30 cellular contexts compared by ENCODE assay signal in the genomic region with DNA sequence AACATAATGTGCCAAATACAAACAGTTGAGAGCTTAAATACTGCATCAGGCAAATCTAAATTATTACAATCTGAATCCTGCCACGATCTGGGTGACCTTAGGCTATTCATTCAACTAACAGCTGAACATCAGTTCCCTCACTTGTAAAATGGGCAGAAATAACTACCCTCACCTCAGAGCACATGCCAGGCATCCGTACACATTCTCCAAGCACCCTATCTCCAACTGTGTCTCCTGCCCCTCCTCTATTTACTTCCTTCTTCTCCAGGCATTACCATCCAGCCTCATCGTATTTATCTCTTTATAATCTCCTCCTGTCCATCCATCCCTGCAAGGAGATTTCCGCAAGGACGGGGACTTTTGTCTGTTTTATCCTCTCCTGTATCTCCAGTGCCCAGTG.
DNase-seq lines count a peak whose midpoint lies in the region; ATAC-seq and TF ChIP-seq lines count a peak whose summit lies in the region.
"Had no signal": no experiment of that assay in that cellular context is flagged by ENCODE, and none has a peak within 500 bp of the region (broad histone marks: within the 10 kb centered on the region; RNA-seq: fewer than 3 reads in every experiment).

No MANE protein-coding gene starts in this region.

- no peaks in the 10 kb centered on the region for H3K9me3 Mint-ChIP-seq in stimulated activated naive B cell treated with anti-CD40 and anti-IgM and Interleukin-4, amounts not matched to agents 10 μg/mL and 1 μg/mL and 100 μg/mL, for 72 hours
- H3K9me3 Mint-ChIP-seq: activated B cell treated with CpG ODN at 0.5 μM for 24 hours, endodermal cell, immature natural killer cell had no signal

- H3K9me3 ChIP-seq in Karpas-422 (ENCODE audit: low read length) (no peaks in the 10 kb centered on the region), WERI-Rb-1 (ENCODE audit: severe bottlenecking) (no peaks in the 10 kb centered on the region)
- H3K9me3 ChIP-seq: ascending aorta, esophagus squamous epithelium, gastrocnemius medialis, left lung, spleen, thoracic aorta, vagina had no signal

- H3K36me3 ChIP-seq in Karpas-422 (ENCODE audit: insufficient read depth, low read length) = no peaks in the 10 kb centered on the region
- no peaks in the 10 kb centered on the region for H3K36me3 ChIP-seq in WERI-Rb-1
- H3K36me3 ChIP-seq: ascending aorta, esophagus squamous epithelium, gastrocnemius medialis, left lung, spleen, thoracic aorta, vagina had no signal

- H3K27me3 ChIP-seq in Karpas-422 (ENCODE audit: low read length) (no peaks in the 10 kb centered on the region), WERI-Rb-1 (ENCODE audit: insufficient read depth, low read depth, severe bottlenecking) (no peaks in the 10 kb centered on the region)
- H3K27me3 ChIP-seq: ascending aorta, vagina had no signal

- H3K27ac ChIP-seq in Karpas-422 (ENCODE audit: low read length) = no peak overlapping the region
- no peak overlapping the region for H3K27ac ChIP-seq in WERI-Rb-1
- H3K27ac ChIP-seq: ascending aorta, C4-2B, esophagus squamous epithelium, gastrocnemius medialis, hepatocyte, left lung, spleen, thoracic aorta, vagina had no signal

- H2AFZ ChIP-seq in Karpas-422 (ENCODE audit: low read length) = 0 out of 2 replicates have a peak overlapping the region, but pooled peaks have one; percentile 14
- H2AFZ ChIP-seq: hepatocyte had no signal

- no peaks in the 10 kb centered on the region for H4K20me1 ChIP-seq in Karpas-422 (ENCODE audit: insufficient read depth, low read depth, low read length)

- ATAC-seq in stimulated activated naive B cell treated with anti-CD40 and anti-IgM and Interleukin-4, amounts not matched to agents 10 μg/mL and 1 μg/mL and 100 μg/mL, for 72 hours (replicated peaks) = peak; percentile 46 to 61
- ATAC-seq in GM18505 (IDR thresholded peaks at IDR 0.05; ENCODE audit: unreplicated experiment) (no peak), HG02763 (IDR thresholded peaks at IDR 0.05; ENCODE audit: unreplicated experiment) (no peak)
- ATAC-seq: gastrocnemius medialis, left lung, Right ventricle myocardium inferior had no signal

- H3K9me2 ChIP-seq in Karpas-422 (replicated peaks; ENCODE audit: insufficient read depth, low read length) = no peaks in the 10 kb centered on the region

- no peak for TF ChIP-seq POLR2A in GM18505 (IDR thresholded peaks at IDR 0.05; ENCODE audit: borderline replicate concordance, extremely low read depth, insufficient read depth, insufficient read length)

- H3K27me3 Mint-ChIP-seq in stimulated activated naive B cell treated with anti-CD40 and anti-IgM and Interleukin-4, amounts not matched to agents 10 μg/mL and 1 μg/mL and 100 μg/mL, for 72 hours = peaks cover 16 to 29% of the 10 kb centered on the region in 2 donors

- no peak overlapping the region for H3K9ac ChIP-seq in Karpas-422 (ENCODE audit: low read length)

- peaks cover 0 to 1% of the 10 kb centered on the region in 2 donors for H3K4me1 Mint-ChIP-seq in stimulated activated naive B cell treated with anti-CD40 and anti-IgM and Interleukin-4, amounts not matched to agents 10 μg/mL and 1 μg/mL and 100 μg/mL, for 72 hours
- H3K4me1 Mint-ChIP-seq: activated B cell treated with CpG ODN at 0.5 μM for 24 hours, immature natural killer cell had no signal

- no peaks in the 10 kb centered on the region for H3K79me2 ChIP-seq in Karpas-422 (ENCODE audit: low read length)
- H3K79me2 ChIP-seq: hepatocyte had no signal

- no peaks in the 10 kb centered on the region for H3K36me3 Mint-ChIP-seq in stimulated activated naive B cell treated with anti-CD40 and anti-IgM and Interleukin-4, amounts not matched to agents 10 μg/mL and 1 μg/mL and 100 μg/mL, for 72 hours
- H3K36me3 Mint-ChIP-seq: immature natural killer cell had no signal

- H3K27ac Mint-ChIP-seq in stimulated activated naive B cell treated with anti-CD40 and anti-IgM and Interleukin-4, amounts not matched to agents 10 μg/mL and 1 μg/mL and 100 μg/mL, for 72 hours = no peak overlapping the region
- H3K27ac Mint-ChIP-seq: activated B cell treated with CpG ODN at 0.5 μM for 24 hours, endodermal cell had no signal

- H3K4me2 ChIP-seq in Karpas-422 (ENCODE audit: low read depth, low read length, poor library complexity, severe bottlenecking) = no peak overlapping the region
- H3K4me2 ChIP-seq: hepatocyte had no signal

- TF ChIP-seq CTCF in WERI-Rb-1 (IDR thresholded peaks at IDR 0.05; ENCODE audit: low read depth, low read length) = no peak

- H3K4me1 ChIP-seq in Karpas-422 (ENCODE audit: low read length) = no peaks in the 10 kb centered on the region
- H3K4me1 ChIP-seq: ascending aorta, esophagus squamous epithelium, gastrocnemius medialis, left lung, spleen had no signal

- DNase-seq in activated effector memory CD4-positive, alpha-beta T cell treated with anti-CD3 and anti-CD28 coated beads, Interleukin-2, amount 50 U/mL, for 16 hours = peak; percentile 6
- no peak for DNase-seq in activated effector memory CD4-positive, alpha-beta T cell treated with Interleukin-2 at 50 U/mL for 16 hours
- no peak for DNase-seq in Karpas-422
- peak; percentile 16 for DNase-seq in WERI-Rb-1
- no peak for DNase-seq in stimulated activated naive B cell treated with anti-CD40 and anti-IgM and Interleukin-4, amounts not matched to agents 10 μg/mL and 1 μg/mL and 100 μg/mL, for 72 hours
- DNase-seq in RPMI8226 = no peak
- DNase-seq: activated B cell treated with CpG ODN at 0.5 μM for 24 hours; activated naive CD4-positive, alpha-beta T cell treated with Interleukin-2 at 50 U/mL for 16 hours; activated T-cell treated with anti-CD3 and anti-CD28 coated beads for 4 hours; Calu3; endodermal cell; esophagus squamous epithelium; gastrocnemius medialis; H9; immature natural killer cell; left lung; MV-4-11; NCI-H69; nucleus accumbens; stimulated activated CD4-positive, alpha-beta T cell treated with anti-CD3 and anti-CD28 coated beads, Interleukin-2, amount 100 ng/mL, for 48 hours; T1000 had no signal

- H3K4me3 Mint-ChIP-seq in stimulated activated naive B cell treated with anti-CD40 and anti-IgM and Interleukin-4, amounts not matched to agents 10 μg/mL and 1 μg/mL and 100 μg/mL, for 72 hours = no peak overlapping the region
- H3K4me3 Mint-ChIP-seq: activated B cell treated with CpG ODN at 0.5 μM for 24 hours, endodermal cell, H9, immature natural killer cell had no signal

- H3K4me3 ChIP-seq in Karpas-422 (ENCODE audit: low read length) (no peak overlapping the region), WERI-Rb-1 (ENCODE audit: low read depth, low read length) (no peak overlapping the region)
- H3K4me3 ChIP-seq: ascending aorta, esophagus squamous epithelium, gastrocnemius medialis, hepatocyte, left lung, spleen, thoracic aorta, vagina had no signal

Comparison
In these comparisons a context has a peak if more than half of its experiments do, and no peak if none do; other contexts are left out.
1. DNase-seq: peak in activated effector memory CD4-positive, alpha-beta T cell treated with anti-CD3 and anti-CD28 coated beads, Interleukin-2, amount 50 U/mL, for 16 hours (single experiment) and WERI-Rb-1 (single experiment); none in activated effector memory CD4-positive, alpha-beta T cell treated with Interleukin-2 at 50 U/mL for 16 hours (single experiment), Karpas-422 (single experiment), stimulated activated naive B cell treated with anti-CD40 and anti-IgM and Interleukin-4, amounts not matched to agents 10 μg/mL and 1 μg/mL and 100 μg/mL, for 72 hours (single experiment) and RPMI8226 (single experiment).
2. ATAC-seq: peak in stimulated activated naive B cell treated with anti-CD40 and anti-IgM and Interleukin-4, amounts not matched to agents 10 μg/mL and 1 μg/mL and 100 μg/mL, for 72 hours (2 of 2); none in GM18505 (single experiment) and HG02763 (single experiment).